In genomic region chr5:87541033-87541432, GRCh38 we compare ENCODE assay signal across 8 cellular contexts.
DNase-seq lines count a peak whose midpoint lies in the region; ATAC-seq, FAIRE-seq and TF ChIP-seq lines count a peak whose summit lies in the region.

No MANE protein-coding gene starts in this region.

- H3K36me3 Mint-ChIP-seq in H9 (ENCODE audit: insufficient read depth in 1 of 3, low read depth in 3 of 3), result no peaks in the 10 kb centered on the region

- H2AFZ ChIP-seq in H9 (ENCODE audit: low read length), result no peak overlapping the region

- TF ChIP-seq POLR2A in erythroblast (IDR thresholded peaks at IDR 0.05; ENCODE audit: low read length) (no peak), ovary (IDR thresholded peaks at IDR 0.05) (no peak)

- peaks cover 20 to 23% of the 10 kb centered on the region in 2 experiments for H3K4me1 Mint-ChIP-seq in H9

- H3K9ac ChIP-seq in H9 (ENCODE audit: extremely low read depth, insufficient read length, low read length) (no peak overlapping the region), NT2/D1 (ENCODE audit: insufficient read length, low read depth) (no peak overlapping the region)

- no peak for TF ChIP-seq EP300 in ovary (IDR thresholded peaks at IDR 0.05)

- H3K27ac ChIP-seq in H9 (ENCODE audit: insufficient read length, low read depth, low read length) (no peak overlapping the region), ovary (no peak overlapping the region), small intestine (ENCODE audit: low read depth in 1 of 2, low read length in 1 of 2) (no peak overlapping the region)

- DNase-seq in H9 (peak; percentile 33), NT2/D1 (ENCODE audit: low read depth, low spot score) (peak; percentile 25), erythroblast (lab: John Stamatoyannopoulos, UW) (peak; percentile 2 to 13), ovary (peak; percentile 40 to 73 (median 53)), small intestine (no peak)
- no peak for DNase-seq in central memory CD4-positive, alpha-beta T cell

- H3K4me1 ChIP-seq in H9 (ENCODE audit: insufficient read depth, low read length), result peaks cover 4% of the 10 kb centered on the region
- H3K4me1 ChIP-seq in NT2/D1 (ENCODE audit: insufficient read depth, insufficient read length), result no peaks in the 10 kb centered on the region
- no peaks in the 10 kb centered on the region for H3K4me1 ChIP-seq in ovary (ENCODE audit: insufficient read depth)
- H3K4me1 ChIP-seq in small intestine (ENCODE audit: control insufficient read depth in 2 of 2, insufficient read depth in 1 of 2, low read depth in 1 of 2, low read length in 1 of 2), result no peaks in the 10 kb centered on the region

- H3K27me3 Mint-ChIP-seq in H9 (ENCODE audit: low read depth), result no peaks in the 10 kb centered on the region

- H2AK5ac ChIP-seq in H9 (ENCODE audit: insufficient read length, low read length), result no peak overlapping the region

- H3K27ac Mint-ChIP-seq in H9, result no peak overlapping the region

- H2BK12ac ChIP-seq in H9 (ENCODE audit: insufficient read length, low read depth, low read length), result no peak overlapping the region

- H3K23ac ChIP-seq in H9 (ENCODE audit: insufficient read length, low read depth, low read length), result no peak overlapping the region

- H3K36me3 ChIP-seq in NT2/D1 (ENCODE audit: insufficient read depth, insufficient read length, low read length), result no peaks in the 10 kb centered on the region
- H3K36me3 ChIP-seq in ovary, result no peaks in the 10 kb centered on the region
- no peaks in the 10 kb centered on the region for H3K36me3 ChIP-seq in small intestine (ENCODE audit: control insufficient read depth in 2 of 2, insufficient read depth in 2 of 2, low read length in 2 of 2)

- H3K14ac ChIP-seq in H9 (ENCODE audit: insufficient read depth, low read length), result no peak overlapping the region

- no peaks in the 10 kb centered on the region for H3K23me2 ChIP-seq in H9 (ENCODE audit: insufficient read length, low read depth, low read length, poor library complexity, severe bottlenecking)

- H3K4ac ChIP-seq in H9 (ENCODE audit: low read depth, low read length), result no peak overlapping the region

- H3K79me1 ChIP-seq in H9 (ENCODE audit: insufficient read depth, low read depth, low read length, poor library complexity, severe bottlenecking), result no peaks in the 10 kb centered on the region

- H3K4me3 Mint-ChIP-seq in H9, result no peak overlapping the region

- ATAC-seq in HG03521 (IDR thresholded peaks at IDR 0.05; ENCODE audit: unreplicated experiment), result no peak
- no peak for ATAC-seq in GM19455 (IDR thresholded peaks at IDR 0.05; ENCODE audit: unreplicated experiment)

- no peak overlapping the region for H2BK15ac ChIP-seq in H9 (ENCODE audit: low read depth, low read length)

- intact Hi-C loops in ovary (cut with DNase I), result no loop called here

- no peak overlapping the region for H3K4me2 ChIP-seq in H9 (ENCODE audit: insufficient read depth, insufficient read length, low read length)

- WGBS in H9 (ENCODE audit: extremely low coverage, insufficient read length, low lambda C conversion rate), result no CpG with 5 or more reads among the region's 1 CpG
- 6 to 8% (median 7%) methylated on average over 1 of the region's 1 CpG for WGBS in ovary, 3 donors
- WGBS in small intestine, 3 donors, result 64 to 67% (median 64%) methylated on average over 1 of the region's 1 CpG

- H3K9me3 Mint-ChIP-seq in H9, result no peaks in the 10 kb centered on the region

- H3K27me3 ChIP-seq in H9 (ENCODE audit: insufficient read depth, low read length), result no peaks in the 10 kb centered on the region
- no peaks in the 10 kb centered on the region for H3K27me3 ChIP-seq in NT2/D1 (ENCODE audit: insufficient read depth, insufficient read length)
- no peaks in the 10 kb centered on the region for H3K27me3 ChIP-seq in ovary
- no peaks in the 10 kb centered on the region for H3K27me3 ChIP-seq in small intestine (ENCODE audit: control insufficient read depth in 2 of 2, insufficient read depth in 2 of 2, low read length in 2 of 2)

- no peak overlapping the region for H4K8ac ChIP-seq in H9 (replicated peaks; ENCODE audit: insufficient read length, low read depth, low read length)

- H3T11ph ChIP-seq in H9 (ENCODE audit: low read length), result no peak overlapping the region

- H3K9me3 ChIP-seq in H9 (ENCODE audit: control insufficient read depth, low read depth, low read length), result no peaks in the 10 kb centered on the region
- no peaks in the 10 kb centered on the region for H3K9me3 ChIP-seq in NT2/D1 (ENCODE audit: insufficient read depth, low read length)
- H3K9me3 ChIP-seq in ovary, result no peaks in the 10 kb centered on the region
- H3K9me3 ChIP-seq in small intestine (ENCODE audit: control insufficient read depth, low read depth), result no peaks in the 10 kb centered on the region

- H3K56ac ChIP-seq in H9 (ENCODE audit: insufficient read length, low read depth, low read length), result no peak overlapping the region

- no peak overlapping the region for H2BK5ac ChIP-seq in H9 (ENCODE audit: insufficient read length, low read length)

- H3K4me3 ChIP-seq in NT2/D1 (ENCODE audit: insufficient read length, low read depth) (no peak overlapping the region), ovary (no peak overlapping the region), small intestine (ENCODE audit: low read depth in 1 of 2, low read length in 2 of 2) (no peak overlapping the region)

- peak; percentile 45 for TF ChIP-seq CTCF in H9 (conservative IDR thresholded peaks at IDR 0.05)
- TF ChIP-seq CTCF in ovary (IDR thresholded peaks at IDR 0.05), result no peak

- H3K18ac ChIP-seq in H9 (ENCODE audit: insufficient read length, low read depth, low read length), result no peak overlapping the region

- FAIRE-seq in small intestine (lab: Jason Lieb, UNC), result no peak

- no peak overlapping the region for H2BK120ac ChIP-seq in H9 (ENCODE audit: low read depth, low read length, poor library complexity, severe bottlenecking)

- H4K91ac ChIP-seq in H9 (ENCODE audit: insufficient read length, low read depth, low read length), result no peak overlapping the region

- no peak overlapping the region for H4K5ac ChIP-seq in H9 (ENCODE audit: insufficient read length, low read depth, low read length)

- H2BK20ac ChIP-seq in H9 (ENCODE audit: low read depth, low read length, poor library complexity, severe bottlenecking), result no peak overlapping the region

- H3K79me2 ChIP-seq in H9 (ENCODE audit: insufficient read depth, low read length), result no peaks in the 10 kb centered on the region

- no peaks in the 10 kb centered on the region for H4K20me1 ChIP-seq in H9 (ENCODE audit: control insufficient read depth, insufficient read depth, insufficient read length)

Comparison
In these comparisons a context has a peak if more than half of its experiments do, and no peak if none do; other contexts are left out.
1. DNase-seq: peak in H9 (single experiment), NT2/D1 (single experiment), erythroblast (2 of 2) and ovary (5 of 5); none in central memory CD4-positive, alpha-beta T cell (single experiment) and small intestine (single experiment).